Comparison of ENCODE assay signal across 10 cellular contexts in genomic region chr4:146124023-146124680, GRCh38. TPM values are rescaled to one million over a fixed set of nuclear protein-coding genes. Genes with fewer than 3 reads are reported as not detected.
DNase-seq lines count a peak whose midpoint lies in the region; ATAC-seq and TF ChIP-seq lines count a peak whose summit lies in the region.
"Had no signal": no experiment of that assay in that cellular context is flagged by ENCODE, and none has a peak within 500 bp of the region (broad histone marks: within the 10 kb centered on the region; RNA-seq: fewer than 3 reads in every experiment).

No MANE protein-coding gene starts in this region.

- H3K9me2 ChIP-seq in SK-N-SH = no peaks in the 10 kb centered on the region

- 66% methylated on average over 6 of the region's 6 CpGs for WGBS in SK-N-SH (ENCODE audit: low lambda C conversion rate)
- whole genome bisulfite sequencing in thyroid gland, 2 donors = 45 to 50% methylated on average over 6 of the region's 6 CpGs

- H3K4me1 ChIP-seq in SK-N-SH (ENCODE audit: control insufficient read depth in 1 of 2, insufficient read depth in 2 of 2, low read depth in 1 of 2, low read length in 1 of 2) (no peaks in the 10 kb centered on the region), thyroid gland (no peaks in the 10 kb centered on the region)
- H3K4me1 ChIP-seq: Peyer's patch, suprapubic skin had no signal

- DNase-seq in SK-N-SH (no peak), H7 (peak; percentile 52), renal cortical epithelial cell (ENCODE audit: low read depth) (peak; percentile 16), thyroid gland (no peak), D341Med (ENCODE audit: low spot score) (no peak)
- DNase-seq: Peyer's patch had no signal

- TF ChIP-seq EP300 in SK-N-SH (IDR thresholded peaks at IDR 0.05; ENCODE audit: borderline replicate concordance in 1 of 2, low read depth in 1 of 2, low read length in 1 of 2) = no peak

- ATAC-seq in SK-N-SH treated with all-trans-retinoic acid at 6 μM for 48 hours = peak; percentile 41; the same call in 1 of the 3 replicates
- ATAC-seq in HG03571 (IDR thresholded peaks at IDR 0.05; ENCODE audit: unreplicated experiment) = peak; percentile 83
- ATAC-seq in GM18520 (IDR thresholded peaks at IDR 0.05; ENCODE audit: unreplicated experiment) = no peak

- H3K36me3 ChIP-seq in SK-N-SH (replicated peaks in 1 of 2; ENCODE audit: control insufficient read depth in 1 of 2, insufficient read depth in 2 of 2, low read length in 1 of 2) = no peaks in the 10 kb centered on the region
- no peaks in the 10 kb centered on the region for H3K36me3 ChIP-seq in H7 (replicated peaks; ENCODE audit: control insufficient read depth, insufficient read depth, low read length)
- H3K36me3 ChIP-seq in thyroid gland = no peaks in the 10 kb centered on the region
- H3K36me3 ChIP-seq: Peyer's patch, suprapubic skin had no signal

- H2AFZ ChIP-seq in SK-N-SH (ENCODE audit: low read depth) = no peak overlapping the region

- no peaks in the 10 kb centered on the region for H3K27me3 ChIP-seq in SK-N-SH (ENCODE audit: insufficient read depth)
- no peaks in the 10 kb centered on the region for H3K27me3 ChIP-seq in H7 (ENCODE audit: control insufficient read depth, insufficient read depth, low read length)
- no peaks in the 10 kb centered on the region for H3K27me3 ChIP-seq in thyroid gland
- H3K27me3 ChIP-seq: Peyer's patch, suprapubic skin had no signal

- TF ChIP-seq RAD21 in SK-N-SH (IDR thresholded peaks at IDR 0.05; ENCODE audit: low read length) = no peak

- H3K27ac ChIP-seq in SK-N-SH (ENCODE audit: low read depth in 2 of 2, low read length in 1 of 2) (no peak overlapping the region), thyroid gland (no peak overlapping the region)
- H3K27ac ChIP-seq: Peyer's patch, suprapubic skin had no signal

- no peak overlapping the region for H3K9ac ChIP-seq in SK-N-SH

- no peaks in the 10 kb centered on the region for H3K9me3 ChIP-seq in SK-N-SH
- no peaks in the 10 kb centered on the region for H3K9me3 ChIP-seq in thyroid gland
- H3K9me3 ChIP-seq: Peyer's patch, suprapubic skin had no signal

- H3K79me2 ChIP-seq in SK-N-SH (ENCODE audit: insufficient read depth) = no peaks in the 10 kb centered on the region

- intact Hi-C loops in thyroid gland (cut with DNase I) = no loop called here

- H3F3A ChIP-seq in SK-N-SH (replicated peaks; ENCODE audit: insufficient read depth) = no peaks in the 10 kb centered on the region

- CTCF ChIA-PET in SK-N-SH (lab: Yijun Ruan, JAX) = interaction anchor here (1.9 kb wide), 1 partner anchor 29 kb away, joined by 6 read pairs; no protein-coding TSS in a partner anchor

- H3K4me2 ChIP-seq in SK-N-SH = no peak overlapping the region

- TF ChIP-seq CTCF in SK-N-SH (IDR thresholded peaks at IDR 0.05) = no peak
- no peak for TF ChIP-seq CTCF in thyroid gland (IDR thresholded peaks at IDR 0.05)

- POLR2A ChIA-PET in SK-N-SH (lab: Yijun Ruan, JAX) = no interaction called here

- no peak for TF ChIP-seq POLR2A in thyroid gland (IDR thresholded peaks at IDR 0.05)

- no peaks in the 10 kb centered on the region for H4K20me1 ChIP-seq in SK-N-SH (ENCODE audit: insufficient read depth)

- no peak overlapping the region for H3K4me3 ChIP-seq in SK-N-SH (ENCODE audit: low read depth in 2 of 2, low read length in 1 of 2)
- H3K4me3 ChIP-seq in H7 (ENCODE audit: insufficient read depth, low read depth, low read length) = no peak overlapping the region
- H3K4me3 ChIP-seq in thyroid gland (replicated peaks in 1 of 3) = no peak overlapping the region
- H3K4me3 ChIP-seq: Peyer's patch, suprapubic skin had no signal

TF ChIP-seq in SK-N-SH treated with all-trans-retinoic acid at 6 μM for 48 hours, 23 proteins besides CTCF, POLR2A, EP300 and RAD21 (continues in another document):
- no peak for TF ChIP-seq PPARA (CRISPR knock-in tag; IDR thresholded peaks at IDR 0.05; ENCODE audit: borderline replicate concordance)
- TF ChIP-seq PATZ1 (CRISPR knock-in tag; IDR thresholded peaks at IDR 0.05; ENCODE audit: borderline replicate concordance) = no peak
- TF ChIP-seq ISL1 (CRISPR knock-in tag; IDR thresholded peaks at IDR 0.05) = no peak
- TF ChIP-seq OSR1 (CRISPR knock-in tag; IDR thresholded peaks at IDR 0.05) = no peak
- TF ChIP-seq CSRNP3 (CRISPR knock-in tag; IDR thresholded peaks at IDR 0.05) = no peak
- no peak for TF ChIP-seq ARNTL (CRISPR knock-in tag; IDR thresholded peaks at IDR 0.05; ENCODE audit: borderline replicate concordance, low read depth)

TF ChIP-seq in SK-N-SH, 30 proteins besides CTCF, POLR2A, EP300 and RAD21:
- no peak for TF ChIP-seq SMC3 (IDR thresholded peaks at IDR 0.05; ENCODE audit: low read depth, low read length)
- no peak for TF ChIP-seq RXRA (IDR thresholded peaks at IDR 0.05; ENCODE audit: borderline replicate concordance, low read depth)
- TF ChIP-seq ZBTB33 (IDR thresholded peaks at IDR 0.05; ENCODE audit: borderline replicate concordance, low read depth) = no peak
- TF ChIP-seq GABPA (IDR thresholded peaks at IDR 0.05; ENCODE audit: low read depth) = no peak
- TF ChIP-seq FOXJ3 (CRISPR knock-in tag; IDR thresholded peaks at IDR 0.05) = no peak
- no peak for TF ChIP-seq TAF1 (IDR thresholded peaks at IDR 0.05; ENCODE audit: borderline replicate concordance, low read depth, low read length)
- TF ChIP-seq NFIC (IDR thresholded peaks at IDR 0.05; ENCODE audit: borderline replicate concordance) = no peak
- TF ChIP-seq FOSL2 (IDR thresholded peaks at IDR 0.05; ENCODE audit: borderline replicate concordance, low read depth) = no peak
- TF ChIP-seq TCF12 (IDR thresholded peaks at IDR 0.05) = no peak
- TF ChIP-seq SIN3A (IDR thresholded peaks at IDR 0.05; ENCODE audit: borderline replicate concordance, low read depth, low read length) = no peak
- TF ChIP-seq FOXM1 (IDR thresholded peaks at IDR 0.05; ENCODE audit: low read depth) = no peak
- TF ChIP-seq REST (IDR thresholded peaks at IDR 0.05; ENCODE audit: low read depth, low read length) = no peak

RNA-seq across cellular contexts. Expression of gene LSM6, which starts 51.4 kb away (rescaled TPM):
- 17.6 and 32.5 TPM in 2 replicates for polyA plus RNA-seq in SK-N-SH (2012; rRNA removed)
- polyA plus RNA-seq in SK-N-SH (2012; cell fraction: cytosol; rRNA removed) = 38.6 and 62.8 TPM in 2 replicates
- polyA plus RNA-seq in SK-N-SH (2012; cell fraction: nucleus; rRNA removed) = 8.2 and 10.1 TPM in 2 replicates
- 48.7 and 50.1 TPM in 2 replicates for total RNA-seq in H7 (2014; rRNA removed; shearing (Covaris generic))
- total RNA-seq in renal cortical epithelial cell = 22.3 and 27.8 TPM in 2 replicates
- total RNA-seq in thyroid gland = 10 to 100 TPM; 25.1 to 43.9 (median 31.9) TPM

Comparison
In these comparisons a context has a peak if more than half of its experiments do, and no peak if none do; other contexts are left out.
1. DNase-seq: peak in H7 (single experiment) and renal cortical epithelial cell (single experiment); none in SK-N-SH (single experiment), thyroid gland (0 of 2) and D341Med (single experiment).